In the genomic region with DNA sequence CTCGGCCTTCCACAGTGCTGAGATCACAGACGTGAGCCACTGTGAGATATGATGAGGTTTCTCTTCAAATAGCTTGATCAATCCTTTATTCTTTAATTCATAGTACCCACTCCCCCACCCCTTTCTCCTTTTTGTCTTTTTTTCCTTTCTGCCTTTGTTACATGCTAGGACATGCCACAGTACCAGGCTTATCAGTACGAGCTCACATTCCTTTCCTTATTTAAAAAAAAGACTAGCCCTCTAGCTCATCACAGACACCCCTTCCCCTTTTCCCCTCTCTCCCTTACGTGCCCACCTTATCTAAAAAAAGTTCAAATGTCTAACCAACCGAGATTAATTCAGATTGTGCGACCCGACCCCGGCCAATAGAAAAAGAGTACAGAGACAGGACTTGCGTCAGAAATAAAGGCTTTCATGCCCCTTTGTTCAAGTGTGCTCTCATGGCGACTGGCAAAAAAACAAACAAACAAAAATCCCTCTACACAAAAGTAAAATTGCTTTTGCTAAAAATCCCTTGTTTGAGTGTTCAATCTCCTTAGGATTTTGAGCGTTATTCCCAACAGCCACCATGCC, we compare ENCODE assay signal across 18 cellular contexts. TPM values are rescaled to one million over a fixed set of nuclear protein-coding genes. Genes with fewer than 3 reads are reported as not detected.
DNase-seq lines count a peak whose midpoint lies in the region; FAIRE-seq and TF ChIP-seq lines count a peak whose summit lies in the region.
"Had no signal": no experiment of that assay in that cellular context is flagged by ENCODE, and none has a peak within 500 bp of the region (broad histone marks: within the 10 kb centered on the region; RNA-seq: fewer than 3 reads in every experiment).

No MANE protein-coding gene starts in this region.

- H3K27ac ChIP-seq in trophoblast cell (ENCODE audit: low read depth, low read length) (no peak overlapping the region), RWPE1 (no peak overlapping the region)
- H3K27ac ChIP-seq: body of pancreas had no signal

- H2BK120ac ChIP-seq in trophoblast cell (ENCODE audit: insufficient read depth, low read length, poor library complexity) = peak overlapping the region; percentile 80

- H4K8ac ChIP-seq in trophoblast cell (ENCODE audit: low read depth, low read length) = no peak overlapping the region

- no peak overlapping the region for H2AK5ac ChIP-seq in trophoblast cell (ENCODE audit: low read length)

- H3K14ac ChIP-seq in trophoblast cell (ENCODE audit: low read length) = peak overlapping the region; percentile 70

- no peaks in the 10 kb centered on the region for H3K27me3 ChIP-seq in trophoblast cell (ENCODE audit: insufficient read depth, low read length)
- H3K27me3 ChIP-seq: BE2C, body of pancreas had no signal

- no peak for FAIRE-seq in urothelium cell line (lab: Jason Lieb, UNC)
- FAIRE-seq: GM12891 had no signal

- H3K18ac ChIP-seq in trophoblast cell (ENCODE audit: low read length) = no peak overlapping the region

- H2BK5ac ChIP-seq in trophoblast cell (ENCODE audit: low read depth, low read length, poor library complexity) = no peak overlapping the region

- POLR2A ChIA-PET in RWPE1 (lab: Yijun Ruan, JAX; ENCODE audit: low non-redundant PET) = no interaction called here

- H3K36me3 ChIP-seq in trophoblast cell (ENCODE audit: control insufficient read depth in 1 of 2, insufficient read depth in 2 of 2, low read length in 2 of 2) = no peaks in the 10 kb centered on the region
- H3K36me3 ChIP-seq: BE2C had no signal

- H2AFZ ChIP-seq in trophoblast cell (ENCODE audit: insufficient read depth, low read length, poor library complexity) = no peak overlapping the region

- no peak overlapping the region for H3K4me3 ChIP-seq in fibroblast of pulmonary artery (replicated peaks; ENCODE audit: low read depth, low read length)
- H3K4me3 ChIP-seq in trophoblast cell (ENCODE audit: low read depth, low read length) = no peak overlapping the region
- H3K4me3 ChIP-seq: body of pancreas had no signal

- H3K79me2 ChIP-seq in trophoblast cell (ENCODE audit: control insufficient read depth, insufficient read depth, low read length, poor library complexity) = no peaks in the 10 kb centered on the region

- peak; percentile 12 for DNase-seq in DMS53 (lab: John Stamatoyannopoulos, UW)
- no peak for DNase-seq in DMS53 treated with DMSO at 0.1 percent for 48 hours (lab: John Stamatoyannopoulos, UW; ENCODE audit: unreplicated experiment)
- DNase-seq in NCI-H774 (lab: John Stamatoyannopoulos, UW) = peak; percentile 16
- peak; percentile 47 for DNase-seq in fibroblast of pulmonary artery (ENCODE audit: low read depth)
- DNase-seq in trophoblast cell = no peak
- no peak for DNase-seq in GF-D8 (lab: John Stamatoyannopoulos, UW)
- DNase-seq in urothelium cell line (ENCODE audit: low spot score) = no peak
- no peak for DNase-seq in RWPE1 (ENCODE audit: low spot score)
- DNase-seq: 8988T; activated T-cell treated with anti-CD3 and anti-CD28 coated beads, Interleukin-2, amount 50 U/mL, for 48 hours; BE2C; body of pancreas; Calu3; natural killer cell; NCI-H510A; SHP77 treated with DMSO at 0.1 percent for 48 hours; T-helper 17 cell had no signal

- TF ChIP-seq CTCF in fibroblast of pulmonary artery (IDR thresholded peaks at IDR 0.05; ENCODE audit: low read length, missing control alignments) (no peak), RWPE1 (conservative IDR thresholded peaks at IDR 0.05; ENCODE audit: low read depth) (no peak)

- no peak overlapping the region for H3K23ac ChIP-seq in trophoblast cell (ENCODE audit: low read length)

- no peak overlapping the region for H3K4me2 ChIP-seq in trophoblast cell (ENCODE audit: low read length)

- no peak overlapping the region for H4K12ac ChIP-seq in trophoblast cell (ENCODE audit: low read depth, low read length)

- no CpG with 5 or more reads among the region's 11 CpGs for WGBS in trophoblast cell (ENCODE audit: extremely low coverage, insufficient coverage, insufficient read length)

- no peak overlapping the region for H4K91ac ChIP-seq in trophoblast cell (ENCODE audit: low read depth, low read length)

- no peak overlapping the region for H3K9ac ChIP-seq in trophoblast cell (ENCODE audit: low read length)

- H3K9me3 ChIP-seq in trophoblast cell (ENCODE audit: insufficient read depth, low read depth, low read length) = no peaks in the 10 kb centered on the region
- H3K9me3 ChIP-seq: BE2C, body of pancreas had no signal

- peaks cover 2% of the 10 kb centered on the region for H3K79me1 ChIP-seq in trophoblast cell (ENCODE audit: low read length)

- H2BK12ac ChIP-seq in trophoblast cell (ENCODE audit: low read length) = no peak overlapping the region

- H3K4ac ChIP-seq in trophoblast cell (ENCODE audit: low read depth, low read length) = no peak overlapping the region

- CTCF ChIA-PET in RWPE1 (lab: Yijun Ruan, JAX) = interaction anchor here (1.0 kb wide), 1 partner anchor 50 kb away, joined by 3 read pairs; no protein-coding TSS in a partner anchor

- H3K4me1 ChIP-seq in trophoblast cell (ENCODE audit: control insufficient read depth in 1 of 2, insufficient read depth in 2 of 2, low read length in 2 of 2) = no peaks in the 10 kb centered on the region
- H3K4me1 ChIP-seq: BE2C, body of pancreas had no signal

RNA-seq across cellular contexts. Expression of a gene that starts 49.2 kb away (rescaled TPM):
- polyA plus RNA-seq in trophoblast cell (2013) = 3.2 and 3.9 TPM in 2 replicates

Comparison
In these comparisons a context has a peak if more than half of its experiments do, and no peak if none do; other contexts are left out.
1. DNase-seq: peak in DMS53 (single experiment), NCI-H774 (single experiment) and fibroblast of pulmonary artery (single experiment); none in DMS53 treated with DMSO at 0.1 percent for 48 hours (single experiment), trophoblast cell (0 of 2), GF-D8 (single experiment), urothelium cell line (single experiment) and RWPE1 (single experiment).